8 cellular contexts compared by ENCODE assay signal in the genomic region with DNA sequence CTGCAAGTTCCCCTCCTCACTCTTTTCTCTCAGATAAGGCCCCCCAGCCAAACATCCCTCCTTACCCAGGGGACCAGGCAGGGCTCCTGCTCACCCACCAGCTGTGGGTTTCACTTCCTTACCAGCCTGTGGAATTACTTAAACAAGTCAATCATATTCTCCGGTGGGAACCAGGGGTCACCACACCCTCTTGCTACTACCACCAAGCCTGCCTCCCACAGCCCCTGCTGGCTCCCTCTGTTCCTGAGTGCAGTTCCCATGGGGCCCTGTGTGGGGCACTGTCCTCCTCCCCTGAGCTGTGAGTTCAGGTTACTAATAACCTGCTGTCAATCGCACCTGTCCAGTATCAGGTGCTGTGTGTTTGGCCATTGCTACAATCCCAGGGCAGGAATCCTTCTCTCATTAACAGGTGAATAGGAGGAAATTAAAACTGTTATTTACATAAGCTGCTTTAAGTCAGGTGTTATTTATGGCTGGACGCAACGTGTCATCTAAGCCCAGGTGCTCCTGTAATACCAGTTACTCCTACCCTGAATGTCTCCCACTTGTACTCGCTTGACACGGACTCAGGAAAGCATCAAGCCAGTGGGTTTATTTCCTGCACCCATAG. TPM values are rescaled to one million over a fixed set of nuclear protein-coding genes. Genes with fewer than 3 reads are reported as not detected.
A peak's percentile ranks its signal among the peaks of the same experiment; 100 is the strongest.
DNase-seq lines count a peak whose midpoint lies in the region; ATAC-seq and TF ChIP-seq lines count a peak whose summit lies in the region.

No MANE protein-coding gene starts in this region.

- DNase-seq in AG10803 (ENCODE audit: low read depth) (no peak), NCI-H2029 (lab: John Stamatoyannopoulos, UW) (peak; percentile 87), esophagus squamous epithelium (lab: John Stamatoyannopoulos, UW) (no peak), prostate gland (ENCODE audit: low spot score) (no peak), anterior cingulate cortex (lab: John Stamatoyannopoulos, UW) (no peak)

- no peak overlapping the region for H3K27ac ChIP-seq in esophagus squamous epithelium
- no peak overlapping the region for H3K27ac ChIP-seq in prostate gland

- H3K4me1 ChIP-seq in esophagus squamous epithelium (peaks cover 0 to 41% (median 0%) of the 10 kb centered on the region in 3 donors), prostate gland (replicated peaks) (no peaks in the 10 kb centered on the region)

- ATAC-seq in GM18517 (IDR thresholded peaks at IDR 0.05; ENCODE audit: unreplicated experiment) (peak; percentile 82), HG02943 (IDR thresholded peaks at IDR 0.05; ENCODE audit: low read depth, unreplicated experiment) (peak; percentile 59)
- peak; percentile 38 to 68 for ATAC-seq in activated CD4-positive, CD25-positive, alpha-beta regulatory T cell treated with anti-CD3 and anti-CD28 coated beads, Interleukin-2, amount 50 U/mL, for 24 hours

- H3K4me3 ChIP-seq in AG10803 (ENCODE audit: low read length): no peak overlapping the region
- no peak overlapping the region for H3K4me3 ChIP-seq in esophagus squamous epithelium
- no peak overlapping the region for H3K4me3 ChIP-seq in prostate gland

- H3K36me3 ChIP-seq in esophagus squamous epithelium (no peaks in the 10 kb centered on the region), prostate gland (no peaks in the 10 kb centered on the region)

- peak; percentile 66 for TF ChIP-seq CTCF in AG10803 (conservative IDR thresholded peaks at IDR 0.05; ENCODE audit: low read length)
- peak in 5 of 6 experiments; percentile 62 to 90 (median 72) for TF ChIP-seq CTCF in esophagus squamous epithelium (IDR thresholded peaks at IDR 0.05)
- peak; percentile 63 to 86 (median 76) for TF ChIP-seq CTCF in prostate gland (IDR thresholded peaks at IDR 0.05)

- H3K27me3 ChIP-seq in esophagus squamous epithelium (peaks cover 0 to 8% (median 0%) of the 10 kb centered on the region in 4 donors), prostate gland (replicated peaks; ENCODE audit: insufficient read depth) (no peaks in the 10 kb centered on the region)

- intact Hi-C loops in esophagus squamous epithelium (cut with DNase I) (no loop called here), prostate gland (cut with DNase I) (loop anchor here (2.0 kb wide), 1 partner anchor 364 kb away; no protein-coding TSS in a partner anchor)

- H3K9me3 ChIP-seq in esophagus squamous epithelium: no peaks in the 10 kb centered on the region
- no peaks in the 10 kb centered on the region for H3K9me3 ChIP-seq in prostate gland

- 24 to 41% methylated on average over 3 to 5 of the region's 6 CpGs for WGBS in esophagus squamous epithelium, 2 donors
- WGBS in prostate gland: 48% methylated on average over 6 of the region's 6 CpGs

- no peak for TF ChIP-seq POLR2A in esophagus squamous epithelium (IDR thresholded peaks at IDR 0.05)
- TF ChIP-seq POLR2A in prostate gland (IDR thresholded peaks at IDR 0.05): no peak

RNA-seq across cellular contexts. Expression of gene LBR, which starts 53.1 kb away (rescaled TPM):
- total RNA-seq in esophagus squamous epithelium: 10 to 100 TPM; 39.8 to 50.0 (median 42.9) TPM
- total RNA-seq in prostate gland: 10 to 100 TPM; 28.7 to 36.4 TPM
